In the genomic region with DNA sequence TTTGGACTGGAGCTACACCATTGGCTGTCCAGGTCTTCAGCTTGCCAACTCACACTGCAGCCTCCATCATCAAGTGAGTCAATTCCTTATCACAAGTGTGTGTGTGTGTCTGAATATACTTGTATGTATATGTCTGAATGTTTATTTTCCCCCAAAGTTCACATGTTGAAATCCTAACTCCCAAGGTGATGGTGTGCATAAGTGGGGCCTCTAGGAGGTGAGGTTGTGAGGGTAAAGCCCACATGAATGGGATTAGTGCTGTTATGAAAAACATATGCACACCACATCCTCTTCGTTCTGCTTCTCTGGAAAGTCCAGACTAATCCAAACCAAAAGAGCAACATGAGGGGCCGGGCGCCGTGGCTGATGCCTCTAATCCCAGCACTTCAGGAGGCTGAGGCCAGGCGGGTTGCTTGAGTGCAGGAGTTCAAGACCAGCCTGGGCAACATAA, we compare ENCODE assay signal across 20 cellular contexts. TPM values are rescaled to one million over a fixed set of nuclear protein-coding genes. Genes with fewer than 3 reads are reported as not detected.
DNase-seq lines count a peak whose midpoint lies in the region; ATAC-seq and TF ChIP-seq lines count a peak whose summit lies in the region.
"Had no signal": no experiment of that assay in that cellular context is flagged by ENCODE, and none has a peak within 500 bp of the region (broad histone marks: within the 10 kb centered on the region; RNA-seq: fewer than 3 reads in every experiment).

No MANE protein-coding gene starts in this region.

- DNase-seq in right atrium auricular region (ENCODE audit: low spot score): peak; percentile 44
- DNase-seq in heart left ventricle: no peak
- DNase-seq in activated CD8-positive, alpha-beta T cell treated with anti-CD3 and anti-CD28 coated beads for 36 hours: peak; percentile 63
- no peak for DNase-seq in glutamatergic neuron
- peak; percentile 25 for DNase-seq in upper lobe of right lung
- DNase-seq in T1000 (lab: John Stamatoyannopoulos, UW): no peak
- DNase-seq: activated CD4-positive, alpha-beta T cell treated with anti-CD3 and anti-CD28 coated beads, Interleukin-2, amount 50 U/mL, for 48 hours; Calu3; lower lobe of right lung; NCI-H1105; NCI-H82; nephron progenitor cell; PC-3; SJCRH30; spleen had no signal

- H3K27ac Mint-ChIP-seq in activated CD8-positive, alpha-beta T cell treated with anti-CD3 and anti-CD28 coated beads for 36 hours: peak overlapping the region; percentile 25
- no peak overlapping the region for H3K27ac Mint-ChIP-seq in glutamatergic neuron (ENCODE audit: unreplicated experiment)
- H3K27ac Mint-ChIP-seq: nephron progenitor cell had no signal

- no peaks in the 10 kb centered on the region for H3K27me3 Mint-ChIP-seq in activated CD8-positive, alpha-beta T cell treated with anti-CD3 and anti-CD28 coated beads for 36 hours
- H3K27me3 Mint-ChIP-seq in glutamatergic neuron (ENCODE audit: unreplicated experiment): peaks cover 13% of the 10 kb centered on the region

- no peaks in the 10 kb centered on the region for H3K9me3 Mint-ChIP-seq in activated CD8-positive, alpha-beta T cell treated with anti-CD3 and anti-CD28 coated beads for 36 hours
- H3K9me3 Mint-ChIP-seq in glutamatergic neuron (ENCODE audit: unreplicated experiment): peaks cover 1% of the 10 kb centered on the region

- H3K4me1 Mint-ChIP-seq in activated CD8-positive, alpha-beta T cell treated with anti-CD3 and anti-CD28 coated beads for 36 hours (ENCODE audit: low read depth): peaks cover 41% of the 10 kb centered on the region
- peaks cover 7% of the 10 kb centered on the region for H3K4me1 Mint-ChIP-seq in glutamatergic neuron (ENCODE audit: low read depth, unreplicated experiment)

- H3K4me3 Mint-ChIP-seq in activated CD8-positive, alpha-beta T cell treated with anti-CD3 and anti-CD28 coated beads for 36 hours: no peak overlapping the region
- H3K4me3 Mint-ChIP-seq in glutamatergic neuron (ENCODE audit: unreplicated experiment): peak overlapping the region; percentile 15
- H3K4me3 Mint-ChIP-seq: nephron progenitor cell had no signal

- H3K4me3 ChIP-seq in right atrium auricular region (no peak overlapping the region), heart left ventricle (no peak overlapping the region), upper lobe of right lung (no peak overlapping the region)
- H3K4me3 ChIP-seq: lower lobe of right lung, prostate gland, SJCRH30, spleen, tibial artery had no signal

- POLR2A ChIA-PET in activated CD8-positive, alpha-beta T cell treated with anti-CD3 and anti-CD28 coated beads for 36 hours (lab: Charles Lee): interaction anchor here (0.8 to 2.1 kb wide), 4 partner anchors 8 to 405 kb away, joined by 3 to 6 read pairs (median 4); a partner anchor contains a TSS

- TF ChIP-seq CTCF in right atrium auricular region (IDR thresholded peaks at IDR 0.05): no peak
- no peak for TF ChIP-seq CTCF in heart left ventricle (IDR thresholded peaks at IDR 0.05)
- TF ChIP-seq CTCF in activated CD8-positive, alpha-beta T cell treated with anti-CD3 and anti-CD28 coated beads for 36 hours (IDR thresholded peaks at IDR 0.05): no peak
- TF ChIP-seq CTCF in glutamatergic neuron (IDR thresholded peaks at IDR 0.05; ENCODE audit: partially characterized antibody, unreplicated experiment): no peak
- TF ChIP-seq CTCF in upper lobe of right lung (IDR thresholded peaks at IDR 0.05): no peak

- 76 to 87% (median 77%) methylated on average over 5 of the region's 5 CpGs for WGBS in heart left ventricle, 4 donors

- H3K4me1 ChIP-seq in right atrium auricular region: peaks cover 0 to 9% of the 10 kb centered on the region in 2 donors
- peaks cover 0 to 11% (median 5%) of the 10 kb centered on the region in 12 donors for H3K4me1 ChIP-seq in heart left ventricle
- H3K4me1 ChIP-seq in upper lobe of right lung: no peaks in the 10 kb centered on the region
- H3K4me1 ChIP-seq: prostate gland had no signal

- H3K27me3 ChIP-seq in right atrium auricular region (no peaks in the 10 kb centered on the region), heart left ventricle (no peaks in the 10 kb centered on the region), upper lobe of right lung (no peaks in the 10 kb centered on the region)
- H3K27me3 ChIP-seq: SJCRH30, spleen, tibial artery had no signal

- H3K9me3 ChIP-seq in right atrium auricular region (no peaks in the 10 kb centered on the region), heart left ventricle (no peaks in the 10 kb centered on the region), upper lobe of right lung (no peaks in the 10 kb centered on the region)
- H3K9me3 ChIP-seq: lower lobe of right lung, prostate gland, SJCRH30, spleen, tibial artery had no signal

- intact Hi-C loops in heart left ventricle (cut with DNase I) (loop anchor here in 8 of 10 donors (2.0 to 10.0 kb wide), 9 partner anchors 76 to 500 kb away; a partner anchor contains a TSS), upper lobe of right lung (cut with DNase I) (loop anchor here (5.0 kb wide), 1 partner anchor 436 kb away; no protein-coding TSS in a partner anchor)
- intact Hi-C loops in activated CD8-positive, alpha-beta T cell treated with anti-CD3 and anti-CD28 coated beads for 36 hours (cut with micrococcal nuclease): loop anchor here (5.0 kb wide), 2 partner anchors 296 to 436 kb away; no protein-coding TSS in a partner anchor

- H3K36me3 ChIP-seq in right atrium auricular region: no peaks in the 10 kb centered on the region
- H3K36me3 ChIP-seq in heart left ventricle: no peaks in the 10 kb centered on the region
- H3K36me3 ChIP-seq in upper lobe of right lung: no peaks in the 10 kb centered on the region
- H3K36me3 ChIP-seq: lower lobe of right lung, prostate gland, SJCRH30, spleen, tibial artery had no signal

- no peak for TF ChIP-seq POLR2A in heart left ventricle (IDR thresholded peaks at IDR 0.05)

- CTCF ChIA-PET in activated CD8-positive, alpha-beta T cell treated with anti-CD3 and anti-CD28 coated beads for 36 hours (lab: Charles Lee): interaction anchor here (0.7 to 3.8 kb wide), 7 partner anchors 9 to 511 kb away, joined by 3 to 51 read pairs (median 8); a partner anchor contains a TSS

- H3K27ac ChIP-seq in right atrium auricular region: no peak overlapping the region
- H3K27ac ChIP-seq in heart left ventricle: no peak overlapping the region
- H3K27ac ChIP-seq in upper lobe of right lung: no peak overlapping the region
- H3K27ac ChIP-seq: HL-60, lower lobe of right lung, prostate gland, SJCRH30, spleen, tibial artery had no signal

- no peaks in the 10 kb centered on the region for H3K36me3 Mint-ChIP-seq in activated CD8-positive, alpha-beta T cell treated with anti-CD3 and anti-CD28 coated beads for 36 hours (ENCODE audit: low read depth)
- H3K36me3 Mint-ChIP-seq in glutamatergic neuron (ENCODE audit: unreplicated experiment): no peaks in the 10 kb centered on the region

- no peak for ATAC-seq in heart left ventricle
- ATAC-seq in activated CD8-positive, alpha-beta T cell treated with anti-CD3 and anti-CD28 coated beads for 36 hours: peak; percentile 50
- ATAC-seq in upper lobe of right lung: no peak
- ATAC-seq in GM19324 (IDR thresholded peaks at IDR 0.05; ENCODE audit: low FRiP score, unreplicated experiment): no peak
- ATAC-seq in GM19467 (IDR thresholded peaks at IDR 0.05; ENCODE audit: unreplicated experiment): no peak
- ATAC-seq: lower lobe of right lung, PC-3 had no signal

RNA-seq across cellular contexts. Expression of a gene that starts 48.7 kb away (rescaled TPM):
- total RNA-seq in right atrium auricular region: 10 to 100 TPM; 10.5 to 15.3 TPM
- total RNA-seq in heart left ventricle: 10 to 100 TPM in 4 of 9 donors, 1 to 10 TPM in 5; 6.8 to 37.8 (median 9.7) TPM
- polyA plus RNA-seq in heart left ventricle: 1 to 10 TPM; 4.3 to 7.5 TPM
- 100 to 1,000 TPM; 145 to 156 TPM for total RNA-seq in activated CD8-positive, alpha-beta T cell treated with anti-CD3 and anti-CD28 coated beads for 36 hours
- 93.9 TPM for total RNA-seq in glutamatergic neuron (ENCODE audit: unreplicated experiment)
- 55.2 TPM for total RNA-seq in upper lobe of right lung

Comparison
In these comparisons a context has a peak if more than half of its experiments do, and no peak if none do; other contexts are left out.
1. DNase-seq: peak in right atrium auricular region (single experiment), activated CD8-positive, alpha-beta T cell treated with anti-CD3 and anti-CD28 coated beads for 36 hours (single experiment) and upper lobe of right lung (single experiment); none in heart left ventricle (0 of 5), glutamatergic neuron (single experiment) and T1000 (single experiment).